In the genomic region with DNA sequence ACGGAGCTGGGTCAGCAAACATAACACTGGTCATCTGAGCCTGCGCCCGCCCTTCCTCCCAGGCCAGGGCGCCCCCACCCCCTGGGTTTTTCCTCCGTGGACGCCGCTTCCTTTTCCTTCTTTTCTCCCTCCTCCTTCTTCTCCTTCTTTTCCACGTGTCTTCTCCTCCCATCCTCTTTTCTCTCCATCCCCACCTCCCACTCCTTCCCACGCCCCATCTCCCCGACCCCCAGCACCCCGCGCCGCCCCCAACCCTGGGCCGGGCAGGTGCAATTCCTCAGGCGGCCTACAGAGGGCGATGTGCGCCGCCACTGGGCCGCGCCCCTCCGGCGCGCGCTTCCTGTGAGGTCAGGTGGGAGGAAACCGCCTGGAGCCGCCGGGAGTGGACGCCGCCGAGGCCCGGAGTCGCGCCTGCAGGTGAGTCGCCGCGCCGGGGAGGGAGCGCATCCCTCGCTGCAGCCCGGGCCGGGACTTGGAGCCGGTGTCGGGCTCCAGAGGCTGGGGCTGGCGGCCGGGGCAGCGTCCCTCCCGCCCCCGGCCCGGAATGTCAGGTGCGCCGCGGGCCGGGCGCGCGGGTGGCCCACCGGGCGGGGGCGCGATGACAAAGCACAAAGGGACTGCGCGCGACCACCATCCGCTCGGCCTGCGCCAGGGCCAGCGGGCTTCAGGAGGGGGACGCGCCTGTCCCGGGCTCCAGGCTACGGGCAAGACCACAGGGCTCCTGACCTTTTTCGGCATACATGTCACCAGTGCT, we compare ENCODE assay signal across 1 cellular context.
TF ChIP-seq lines count a peak whose summit lies in the region.

A gene with protein sequence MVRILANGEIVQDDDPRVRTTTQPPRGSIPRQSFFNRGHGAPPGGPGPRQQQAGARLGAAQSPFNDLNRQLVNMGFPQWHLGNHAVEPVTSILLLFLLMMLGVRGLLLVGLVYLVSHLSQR (plus strand): TSS at position 351 of the 754 bp plus-strand sequence. CDS start 1,497 bp downstream, outside the sequence.

TF ChIP-seq in GM23338, 12 proteins besides CTCF, POLR2A, EP300 and RAD21 (continued from another document):
- TF ChIP-seq, protein P1, sequence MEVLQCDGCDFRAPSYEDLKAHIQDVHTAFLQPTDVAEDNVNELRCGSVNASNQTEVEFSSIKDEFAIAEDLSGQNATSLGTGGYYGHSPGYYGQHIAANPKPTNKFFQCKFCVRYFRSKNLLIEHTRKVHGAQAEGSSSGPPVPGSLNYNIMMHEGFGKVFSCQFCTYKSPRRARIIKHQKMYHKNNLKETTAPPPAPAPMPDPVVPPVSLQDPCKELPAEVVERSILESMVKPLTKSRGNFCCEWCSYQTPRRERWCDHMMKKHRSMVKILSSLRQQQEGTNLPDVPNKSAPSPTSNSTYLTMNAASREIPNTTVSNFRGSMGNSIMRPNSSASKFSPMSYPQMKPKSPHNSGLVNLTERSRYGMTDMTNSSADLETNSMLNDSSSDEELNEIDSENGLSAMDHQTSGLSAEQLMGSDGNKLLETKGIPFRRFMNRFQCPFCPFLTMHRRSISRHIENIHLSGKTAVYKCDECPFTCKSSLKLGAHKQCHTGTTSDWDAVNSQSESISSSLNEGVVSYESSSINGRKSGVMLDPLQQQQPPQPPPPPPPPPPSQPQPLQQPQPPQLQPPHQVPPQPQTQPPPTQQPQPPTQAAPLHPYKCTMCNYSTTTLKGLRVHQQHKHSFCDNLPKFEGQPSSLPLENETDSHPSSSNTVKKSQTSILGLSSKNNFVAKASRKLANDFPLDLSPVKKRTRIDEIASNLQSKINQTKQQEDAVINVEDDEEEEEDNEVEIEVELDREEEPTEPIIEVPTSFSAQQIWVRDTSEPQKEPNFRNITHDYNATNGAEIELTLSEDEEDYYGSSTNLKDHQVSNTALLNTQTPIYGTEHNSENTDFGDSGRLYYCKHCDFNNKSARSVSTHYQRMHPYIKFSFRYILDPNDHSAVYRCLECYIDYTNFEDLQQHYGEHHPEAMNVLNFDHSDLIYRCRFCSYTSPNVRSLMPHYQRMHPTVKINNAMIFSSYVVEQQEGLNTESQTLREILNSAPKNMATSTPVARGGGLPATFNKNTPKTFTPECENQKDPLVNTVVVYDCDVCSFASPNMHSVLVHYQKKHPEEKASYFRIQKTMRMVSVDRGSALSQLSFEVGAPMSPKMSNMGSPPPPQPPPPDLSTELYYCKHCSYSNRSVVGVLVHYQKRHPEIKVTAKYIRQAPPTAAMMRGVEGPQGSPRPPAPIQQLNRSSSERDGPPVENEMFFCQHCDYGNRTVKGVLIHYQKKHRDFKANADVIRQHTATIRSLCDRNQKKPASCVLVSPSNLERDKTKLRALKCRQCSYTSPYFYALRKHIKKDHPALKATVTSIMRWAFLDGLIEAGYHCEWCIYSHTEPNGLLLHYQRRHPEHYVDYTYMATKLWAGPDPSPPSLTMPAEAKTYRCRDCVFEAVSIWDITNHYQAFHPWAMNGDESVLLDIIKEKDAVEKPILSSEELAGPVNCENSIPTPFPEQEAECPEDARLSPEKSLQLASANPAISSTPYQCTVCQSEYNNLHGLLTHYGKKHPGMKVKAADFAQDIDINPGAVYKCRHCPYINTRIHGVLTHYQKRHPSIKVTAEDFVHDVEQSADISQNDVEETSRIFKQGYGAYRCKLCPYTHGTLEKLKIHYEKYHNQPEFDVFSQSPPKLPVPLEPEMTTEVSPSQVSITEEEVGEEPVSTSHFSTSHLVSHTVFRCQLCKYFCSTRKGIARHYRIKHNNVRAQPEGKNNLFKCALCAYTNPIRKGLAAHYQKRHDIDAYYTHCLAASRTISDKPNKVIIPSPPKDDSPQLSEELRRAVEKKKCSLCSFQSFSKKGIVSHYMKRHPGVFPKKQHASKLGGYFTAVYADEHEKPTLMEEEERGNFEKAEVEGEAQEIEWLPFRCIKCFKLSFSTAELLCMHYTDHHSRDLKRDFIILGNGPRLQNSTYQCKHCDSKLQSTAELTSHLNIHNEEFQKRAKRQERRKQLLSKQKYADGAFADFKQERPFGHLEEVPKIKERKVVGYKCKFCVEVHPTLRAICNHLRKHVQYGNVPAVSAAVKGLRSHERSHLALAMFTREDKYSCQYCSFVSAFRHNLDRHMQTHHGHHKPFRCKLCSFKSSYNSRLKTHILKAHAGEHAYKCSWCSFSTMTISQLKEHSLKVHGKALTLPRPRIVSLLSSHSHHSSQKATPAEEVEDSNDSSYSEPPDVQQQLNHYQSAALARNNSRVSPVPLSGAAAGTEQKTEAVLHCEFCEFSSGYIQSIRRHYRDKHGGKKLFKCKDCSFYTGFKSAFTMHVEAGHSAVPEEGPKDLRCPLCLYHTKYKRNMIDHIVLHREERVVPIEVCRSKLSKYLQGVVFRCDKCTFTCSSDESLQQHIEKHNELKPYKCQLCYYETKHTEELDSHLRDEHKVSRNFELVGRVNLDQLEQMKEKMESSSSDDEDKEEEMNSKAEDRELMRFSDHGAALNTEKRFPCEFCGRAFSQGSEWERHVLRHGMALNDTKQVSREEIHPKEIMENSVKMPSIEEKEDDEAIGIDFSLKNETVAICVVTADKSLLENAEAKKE (CRISPR knock-in tag; IDR thresholded peaks at IDR 0.05): no peak
- TF ChIP-seq POLR2AphosphoS5 (IDR thresholded peaks at IDR 0.05; ENCODE audit: low read depth) (peak; percentile 74), NANOG (IDR thresholded peaks at IDR 0.05; ENCODE audit: borderline replicate concordance) (no peak), JUNB (IDR thresholded peaks at IDR 0.05; ENCODE audit: unreplicated experiment) (no peak), ZNF114 (CRISPR knock-in tag; IDR thresholded peaks at IDR 0.05) (no peak), CREB1 (CRISPR knock-in tag; IDR thresholded peaks at IDR 0.05; ENCODE audit: low read depth) (peak; percentile 59), EZH2phosphoT487 (IDR thresholded peaks at IDR 0.05; ENCODE audit: unreplicated experiment) (no peak), STAT1 (IDR thresholded peaks at IDR 0.05; ENCODE audit: unreplicated experiment) (no peak), ZNF331 (CRISPR knock-in tag; IDR thresholded peaks at IDR 0.05; ENCODE audit: low read depth) (no peak)
- TF ChIP-seq, protein P2, sequence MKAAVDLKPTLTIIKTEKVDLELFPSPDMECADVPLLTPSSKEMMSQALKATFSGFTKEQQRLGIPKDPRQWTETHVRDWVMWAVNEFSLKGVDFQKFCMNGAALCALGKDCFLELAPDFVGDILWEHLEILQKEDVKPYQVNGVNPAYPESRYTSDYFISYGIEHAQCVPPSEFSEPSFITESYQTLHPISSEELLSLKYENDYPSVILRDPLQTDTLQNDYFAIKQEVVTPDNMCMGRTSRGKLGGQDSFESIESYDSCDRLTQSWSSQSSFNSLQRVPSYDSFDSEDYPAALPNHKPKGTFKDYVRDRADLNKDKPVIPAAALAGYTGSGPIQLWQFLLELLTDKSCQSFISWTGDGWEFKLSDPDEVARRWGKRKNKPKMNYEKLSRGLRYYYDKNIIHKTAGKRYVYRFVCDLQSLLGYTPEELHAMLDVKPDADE (IDR thresholded peaks at IDR 0.05): no peak
